2 cellular contexts compared by ENCODE assay signal in the genomic region with DNA sequence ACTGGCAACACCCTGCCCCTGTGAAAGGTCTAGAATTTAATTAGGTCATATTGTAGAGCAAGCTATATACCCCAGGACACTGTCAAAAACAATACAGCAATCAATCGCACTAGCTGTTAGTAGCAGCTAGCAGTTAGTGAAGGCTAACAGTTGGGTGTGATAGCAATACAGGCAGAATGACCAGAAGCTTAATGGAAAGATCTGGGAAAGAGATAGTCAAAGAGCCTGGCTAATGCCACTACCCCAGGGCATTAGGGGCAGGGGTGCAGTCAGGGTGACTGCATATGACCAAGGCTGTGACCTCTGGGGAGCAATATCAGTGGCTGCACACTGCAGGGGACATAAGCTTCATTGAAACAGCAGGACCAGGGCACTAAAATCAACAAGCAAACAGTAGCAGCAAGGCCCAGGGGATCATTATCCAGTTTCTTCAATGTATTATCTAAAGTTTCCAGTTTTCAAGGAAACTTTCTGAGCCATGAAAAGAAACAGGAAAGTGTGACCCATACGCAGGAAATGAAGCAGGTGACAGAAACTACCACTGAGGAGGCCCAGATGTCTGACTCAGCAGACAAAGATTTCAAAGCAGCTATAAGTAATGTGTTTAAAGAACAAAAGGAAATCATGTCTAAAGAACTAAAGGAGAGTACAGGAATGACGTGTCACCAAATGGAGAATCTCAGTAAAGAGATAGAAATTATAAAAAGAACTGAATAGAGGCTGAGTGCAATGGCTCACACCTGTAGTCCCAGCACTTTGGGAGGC.
TF ChIP-seq lines count a peak whose summit lies in the region.

No MANE protein-coding gene starts in this region.

TF ChIP-seq in SK-N-SH, 30 proteins besides CTCF, POLR2A, EP300 and RAD21 (continued from another document and continues in another):
- TF ChIP-seq, protein P1, sequence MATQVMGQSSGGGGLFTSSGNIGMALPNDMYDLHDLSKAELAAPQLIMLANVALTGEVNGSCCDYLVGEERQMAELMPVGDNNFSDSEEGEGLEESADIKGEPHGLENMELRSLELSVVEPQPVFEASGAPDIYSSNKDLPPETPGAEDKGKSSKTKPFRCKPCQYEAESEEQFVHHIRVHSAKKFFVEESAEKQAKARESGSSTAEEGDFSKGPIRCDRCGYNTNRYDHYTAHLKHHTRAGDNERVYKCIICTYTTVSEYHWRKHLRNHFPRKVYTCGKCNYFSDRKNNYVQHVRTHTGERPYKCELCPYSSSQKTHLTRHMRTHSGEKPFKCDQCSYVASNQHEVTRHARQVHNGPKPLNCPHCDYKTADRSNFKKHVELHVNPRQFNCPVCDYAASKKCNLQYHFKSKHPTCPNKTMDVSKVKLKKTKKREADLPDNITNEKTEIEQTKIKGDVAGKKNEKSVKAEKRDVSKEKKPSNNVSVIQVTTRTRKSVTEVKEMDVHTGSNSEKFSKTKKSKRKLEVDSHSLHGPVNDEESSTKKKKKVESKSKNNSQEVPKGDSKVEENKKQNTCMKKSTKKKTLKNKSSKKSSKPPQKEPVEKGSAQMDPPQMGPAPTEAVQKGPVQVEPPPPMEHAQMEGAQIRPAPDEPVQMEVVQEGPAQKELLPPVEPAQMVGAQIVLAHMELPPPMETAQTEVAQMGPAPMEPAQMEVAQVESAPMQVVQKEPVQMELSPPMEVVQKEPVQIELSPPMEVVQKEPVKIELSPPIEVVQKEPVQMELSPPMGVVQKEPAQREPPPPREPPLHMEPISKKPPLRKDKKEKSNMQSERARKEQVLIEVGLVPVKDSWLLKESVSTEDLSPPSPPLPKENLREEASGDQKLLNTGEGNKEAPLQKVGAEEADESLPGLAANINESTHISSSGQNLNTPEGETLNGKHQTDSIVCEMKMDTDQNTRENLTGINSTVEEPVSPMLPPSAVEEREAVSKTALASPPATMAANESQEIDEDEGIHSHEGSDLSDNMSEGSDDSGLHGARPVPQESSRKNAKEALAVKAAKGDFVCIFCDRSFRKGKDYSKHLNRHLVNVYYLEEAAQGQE (IDR thresholded peaks at IDR 0.05; ENCODE audit: low read depth, low read length) = no peak
- TF ChIP-seq FOXM1 (IDR thresholded peaks at IDR 0.05; ENCODE audit: low read depth) = no peak
- TF ChIP-seq NFIC (IDR thresholded peaks at IDR 0.05; ENCODE audit: borderline replicate concordance) = no peak
- no peak for TF ChIP-seq FOSL2 (IDR thresholded peaks at IDR 0.05; ENCODE audit: borderline replicate concordance, low read depth)
- TF ChIP-seq, protein P2, sequence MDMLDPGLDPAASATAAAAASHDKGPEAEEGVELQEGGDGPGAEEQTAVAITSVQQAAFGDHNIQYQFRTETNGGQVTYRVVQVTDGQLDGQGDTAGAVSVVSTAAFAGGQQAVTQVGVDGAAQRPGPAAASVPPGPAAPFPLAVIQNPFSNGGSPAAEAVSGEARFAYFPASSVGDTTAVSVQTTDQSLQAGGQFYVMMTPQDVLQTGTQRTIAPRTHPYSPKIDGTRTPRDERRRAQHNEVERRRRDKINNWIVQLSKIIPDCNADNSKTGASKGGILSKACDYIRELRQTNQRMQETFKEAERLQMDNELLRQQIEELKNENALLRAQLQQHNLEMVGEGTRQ (IDR thresholded peaks at IDR 0.05; ENCODE audit: borderline replicate concordance, low read depth, low read length) = no peak
- no peak for TF ChIP-seq POLR2AphosphoS5 (IDR thresholded peaks at IDR 0.05; ENCODE audit: low read depth, low read length)
- 0 out of 2 replicates have a peak, but pooled peaks have one; percentile 16 for TF ChIP-seq RCOR1 (IDR thresholded peaks at IDR 0.05; ENCODE audit: low read length)
- TF ChIP-seq GATA2 (CRISPR knock-in tag; IDR thresholded peaks at IDR 0.05) = peak; percentile 67
- no peak for TF ChIP-seq TEAD4 (IDR thresholded peaks at IDR 0.05; ENCODE audit: borderline replicate concordance, insufficient read depth)
- no peak for TF ChIP-seq TAF1 (IDR thresholded peaks at IDR 0.05; ENCODE audit: borderline replicate concordance, low read depth, low read length)
- TF ChIP-seq, protein P3, sequence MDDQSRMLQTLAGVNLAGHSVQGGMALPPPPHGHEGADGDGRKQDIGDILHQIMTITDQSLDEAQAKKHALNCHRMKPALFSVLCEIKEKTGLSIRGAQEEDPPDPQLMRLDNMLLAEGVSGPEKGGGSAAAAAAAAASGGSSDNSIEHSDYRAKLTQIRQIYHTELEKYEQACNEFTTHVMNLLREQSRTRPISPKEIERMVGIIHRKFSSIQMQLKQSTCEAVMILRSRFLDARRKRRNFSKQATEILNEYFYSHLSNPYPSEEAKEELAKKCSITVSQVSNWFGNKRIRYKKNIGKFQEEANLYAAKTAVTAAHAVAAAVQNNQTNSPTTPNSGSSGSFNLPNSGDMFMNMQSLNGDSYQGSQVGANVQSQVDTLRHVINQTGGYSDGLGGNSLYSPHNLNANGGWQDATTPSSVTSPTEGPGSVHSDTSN (IDR thresholded peaks at IDR 0.05) = no peak
- TF ChIP-seq RFX5 (IDR thresholded peaks at IDR 0.05; ENCODE audit: low read length) = no peak
- TF ChIP-seq, protein P4, sequence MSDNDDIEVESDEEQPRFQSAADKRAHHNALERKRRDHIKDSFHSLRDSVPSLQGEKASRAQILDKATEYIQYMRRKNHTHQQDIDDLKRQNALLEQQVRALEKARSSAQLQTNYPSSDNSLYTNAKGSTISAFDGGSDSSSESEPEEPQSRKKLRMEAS (IDR thresholded peaks at IDR 0.05; ENCODE audit: low read depth) = no peak
- TF ChIP-seq MXI1 (IDR thresholded peaks at IDR 0.05; ENCODE audit: low read depth, low read length) = no peak
- TF ChIP-seq, protein P5, sequence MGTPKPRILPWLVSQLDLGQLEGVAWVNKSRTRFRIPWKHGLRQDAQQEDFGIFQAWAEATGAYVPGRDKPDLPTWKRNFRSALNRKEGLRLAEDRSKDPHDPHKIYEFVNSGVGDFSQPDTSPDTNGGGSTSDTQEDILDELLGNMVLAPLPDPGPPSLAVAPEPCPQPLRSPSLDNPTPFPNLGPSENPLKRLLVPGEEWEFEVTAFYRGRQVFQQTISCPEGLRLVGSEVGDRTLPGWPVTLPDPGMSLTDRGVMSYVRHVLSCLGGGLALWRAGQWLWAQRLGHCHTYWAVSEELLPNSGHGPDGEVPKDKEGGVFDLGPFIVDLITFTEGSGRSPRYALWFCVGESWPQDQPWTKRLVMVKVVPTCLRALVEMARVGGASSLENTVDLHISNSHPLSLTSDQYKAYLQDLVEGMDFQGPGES (IDR thresholded peaks at IDR 0.05; ENCODE audit: low read depth, low read length) = no peak
- TF ChIP-seq, protein P6, sequence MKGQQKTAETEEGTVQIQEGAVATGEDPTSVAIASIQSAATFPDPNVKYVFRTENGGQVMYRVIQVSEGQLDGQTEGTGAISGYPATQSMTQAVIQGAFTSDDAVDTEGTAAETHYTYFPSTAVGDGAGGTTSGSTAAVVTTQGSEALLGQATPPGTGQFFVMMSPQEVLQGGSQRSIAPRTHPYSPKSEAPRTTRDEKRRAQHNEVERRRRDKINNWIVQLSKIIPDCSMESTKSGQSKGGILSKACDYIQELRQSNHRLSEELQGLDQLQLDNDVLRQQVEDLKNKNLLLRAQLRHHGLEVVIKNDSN (IDR thresholded peaks at IDR 0.05; ENCODE audit: borderline replicate concordance, low read depth) = no peak
- peak; percentile 16 for TF ChIP-seq CHD2 (IDR thresholded peaks at IDR 0.05; ENCODE audit: low read length, partially characterized antibody)
- no peak for TF ChIP-seq NRF1 (IDR thresholded peaks at IDR 0.05; ENCODE audit: low read depth, low read length)
- TF ChIP-seq JUND (IDR thresholded peaks at IDR 0.05) = no peak
- no peak for TF ChIP-seq RXRA (IDR thresholded peaks at IDR 0.05; ENCODE audit: borderline replicate concordance, low read depth)
- no peak for TF ChIP-seq MEF2A (IDR thresholded peaks at IDR 0.05; ENCODE audit: borderline replicate concordance, low read depth)
- no peak for TF ChIP-seq SIN3A (IDR thresholded peaks at IDR 0.05; ENCODE audit: borderline replicate concordance, low read depth, low read length)

TF ChIP-seq in SK-N-SH treated with all-trans-retinoic acid at 6 μM for 48 hours, 23 proteins besides CTCF, POLR2A, EP300 and RAD21 (continued from another document):
- TF ChIP-seq ISL1 (CRISPR knock-in tag; IDR thresholded peaks at IDR 0.05) = no peak
- TF ChIP-seq PPARA (CRISPR knock-in tag; IDR thresholded peaks at IDR 0.05; ENCODE audit: borderline replicate concordance) = no peak
- TF ChIP-seq, protein P7, sequence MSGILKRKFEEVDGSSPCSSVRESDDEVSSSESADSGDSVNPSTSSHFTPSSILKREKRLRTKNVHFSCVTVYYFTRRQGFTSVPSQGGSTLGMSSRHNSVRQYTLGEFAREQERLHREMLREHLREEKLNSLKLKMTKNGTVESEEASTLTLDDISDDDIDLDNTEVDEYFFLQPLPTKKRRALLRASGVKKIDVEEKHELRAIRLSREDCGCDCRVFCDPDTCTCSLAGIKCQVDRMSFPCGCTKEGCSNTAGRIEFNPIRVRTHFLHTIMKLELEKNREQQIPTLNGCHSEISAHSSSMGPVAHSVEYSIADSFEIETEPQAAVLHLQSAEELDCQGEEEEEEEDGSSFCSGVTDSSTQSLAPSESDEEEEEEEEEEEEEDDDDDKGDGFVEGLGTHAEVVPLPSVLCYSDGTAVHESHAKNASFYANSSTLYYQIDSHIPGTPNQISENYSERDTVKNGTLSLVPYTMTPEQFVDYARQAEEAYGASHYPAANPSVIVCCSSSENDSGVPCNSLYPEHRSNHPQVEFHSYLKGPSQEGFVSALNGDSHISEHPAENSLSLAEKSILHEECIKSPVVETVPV (CRISPR knock-in tag; IDR thresholded peaks at IDR 0.05) = no peak
- no peak for TF ChIP-seq CSDC2 (CRISPR knock-in tag; IDR thresholded peaks at IDR 0.05)
- no peak for TF ChIP-seq ZC3H10 (CRISPR knock-in tag; IDR thresholded peaks at IDR 0.05)
